ENCODE assay signal across 2 cellular contexts in the genomic region with DNA sequence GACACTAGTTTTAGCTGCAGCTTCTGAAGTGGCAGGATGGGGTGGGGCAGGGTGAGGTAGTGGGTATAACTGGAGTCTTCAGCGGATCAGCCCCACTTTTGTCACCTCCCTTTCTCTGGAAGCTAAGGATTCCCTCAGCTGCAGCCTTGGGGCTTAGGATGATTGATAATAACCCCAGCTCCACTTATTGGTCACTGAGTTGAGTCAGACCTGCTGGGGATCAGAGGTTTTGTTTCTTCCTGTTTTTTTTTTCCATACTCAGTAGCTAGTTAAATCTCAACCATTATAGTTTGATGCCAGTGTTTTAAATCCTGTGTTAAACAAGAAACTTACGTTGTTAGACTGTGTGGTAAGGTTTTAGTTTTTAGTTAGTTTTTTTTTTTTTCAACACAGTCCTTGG.
TF ChIP-seq lines count a peak whose summit lies in the region.

No MANE protein-coding gene starts in this region.

TF ChIP-seq in H1, 55 proteins besides CTCF, POLR2A, EP300 and RAD21 (continued from another document):
- TF ChIP-seq KDM4A (IDR thresholded peaks at IDR 0.05; ENCODE audit: low read depth, low read length, severe bottlenecking): no peak
- TF ChIP-seq, protein P1, sequence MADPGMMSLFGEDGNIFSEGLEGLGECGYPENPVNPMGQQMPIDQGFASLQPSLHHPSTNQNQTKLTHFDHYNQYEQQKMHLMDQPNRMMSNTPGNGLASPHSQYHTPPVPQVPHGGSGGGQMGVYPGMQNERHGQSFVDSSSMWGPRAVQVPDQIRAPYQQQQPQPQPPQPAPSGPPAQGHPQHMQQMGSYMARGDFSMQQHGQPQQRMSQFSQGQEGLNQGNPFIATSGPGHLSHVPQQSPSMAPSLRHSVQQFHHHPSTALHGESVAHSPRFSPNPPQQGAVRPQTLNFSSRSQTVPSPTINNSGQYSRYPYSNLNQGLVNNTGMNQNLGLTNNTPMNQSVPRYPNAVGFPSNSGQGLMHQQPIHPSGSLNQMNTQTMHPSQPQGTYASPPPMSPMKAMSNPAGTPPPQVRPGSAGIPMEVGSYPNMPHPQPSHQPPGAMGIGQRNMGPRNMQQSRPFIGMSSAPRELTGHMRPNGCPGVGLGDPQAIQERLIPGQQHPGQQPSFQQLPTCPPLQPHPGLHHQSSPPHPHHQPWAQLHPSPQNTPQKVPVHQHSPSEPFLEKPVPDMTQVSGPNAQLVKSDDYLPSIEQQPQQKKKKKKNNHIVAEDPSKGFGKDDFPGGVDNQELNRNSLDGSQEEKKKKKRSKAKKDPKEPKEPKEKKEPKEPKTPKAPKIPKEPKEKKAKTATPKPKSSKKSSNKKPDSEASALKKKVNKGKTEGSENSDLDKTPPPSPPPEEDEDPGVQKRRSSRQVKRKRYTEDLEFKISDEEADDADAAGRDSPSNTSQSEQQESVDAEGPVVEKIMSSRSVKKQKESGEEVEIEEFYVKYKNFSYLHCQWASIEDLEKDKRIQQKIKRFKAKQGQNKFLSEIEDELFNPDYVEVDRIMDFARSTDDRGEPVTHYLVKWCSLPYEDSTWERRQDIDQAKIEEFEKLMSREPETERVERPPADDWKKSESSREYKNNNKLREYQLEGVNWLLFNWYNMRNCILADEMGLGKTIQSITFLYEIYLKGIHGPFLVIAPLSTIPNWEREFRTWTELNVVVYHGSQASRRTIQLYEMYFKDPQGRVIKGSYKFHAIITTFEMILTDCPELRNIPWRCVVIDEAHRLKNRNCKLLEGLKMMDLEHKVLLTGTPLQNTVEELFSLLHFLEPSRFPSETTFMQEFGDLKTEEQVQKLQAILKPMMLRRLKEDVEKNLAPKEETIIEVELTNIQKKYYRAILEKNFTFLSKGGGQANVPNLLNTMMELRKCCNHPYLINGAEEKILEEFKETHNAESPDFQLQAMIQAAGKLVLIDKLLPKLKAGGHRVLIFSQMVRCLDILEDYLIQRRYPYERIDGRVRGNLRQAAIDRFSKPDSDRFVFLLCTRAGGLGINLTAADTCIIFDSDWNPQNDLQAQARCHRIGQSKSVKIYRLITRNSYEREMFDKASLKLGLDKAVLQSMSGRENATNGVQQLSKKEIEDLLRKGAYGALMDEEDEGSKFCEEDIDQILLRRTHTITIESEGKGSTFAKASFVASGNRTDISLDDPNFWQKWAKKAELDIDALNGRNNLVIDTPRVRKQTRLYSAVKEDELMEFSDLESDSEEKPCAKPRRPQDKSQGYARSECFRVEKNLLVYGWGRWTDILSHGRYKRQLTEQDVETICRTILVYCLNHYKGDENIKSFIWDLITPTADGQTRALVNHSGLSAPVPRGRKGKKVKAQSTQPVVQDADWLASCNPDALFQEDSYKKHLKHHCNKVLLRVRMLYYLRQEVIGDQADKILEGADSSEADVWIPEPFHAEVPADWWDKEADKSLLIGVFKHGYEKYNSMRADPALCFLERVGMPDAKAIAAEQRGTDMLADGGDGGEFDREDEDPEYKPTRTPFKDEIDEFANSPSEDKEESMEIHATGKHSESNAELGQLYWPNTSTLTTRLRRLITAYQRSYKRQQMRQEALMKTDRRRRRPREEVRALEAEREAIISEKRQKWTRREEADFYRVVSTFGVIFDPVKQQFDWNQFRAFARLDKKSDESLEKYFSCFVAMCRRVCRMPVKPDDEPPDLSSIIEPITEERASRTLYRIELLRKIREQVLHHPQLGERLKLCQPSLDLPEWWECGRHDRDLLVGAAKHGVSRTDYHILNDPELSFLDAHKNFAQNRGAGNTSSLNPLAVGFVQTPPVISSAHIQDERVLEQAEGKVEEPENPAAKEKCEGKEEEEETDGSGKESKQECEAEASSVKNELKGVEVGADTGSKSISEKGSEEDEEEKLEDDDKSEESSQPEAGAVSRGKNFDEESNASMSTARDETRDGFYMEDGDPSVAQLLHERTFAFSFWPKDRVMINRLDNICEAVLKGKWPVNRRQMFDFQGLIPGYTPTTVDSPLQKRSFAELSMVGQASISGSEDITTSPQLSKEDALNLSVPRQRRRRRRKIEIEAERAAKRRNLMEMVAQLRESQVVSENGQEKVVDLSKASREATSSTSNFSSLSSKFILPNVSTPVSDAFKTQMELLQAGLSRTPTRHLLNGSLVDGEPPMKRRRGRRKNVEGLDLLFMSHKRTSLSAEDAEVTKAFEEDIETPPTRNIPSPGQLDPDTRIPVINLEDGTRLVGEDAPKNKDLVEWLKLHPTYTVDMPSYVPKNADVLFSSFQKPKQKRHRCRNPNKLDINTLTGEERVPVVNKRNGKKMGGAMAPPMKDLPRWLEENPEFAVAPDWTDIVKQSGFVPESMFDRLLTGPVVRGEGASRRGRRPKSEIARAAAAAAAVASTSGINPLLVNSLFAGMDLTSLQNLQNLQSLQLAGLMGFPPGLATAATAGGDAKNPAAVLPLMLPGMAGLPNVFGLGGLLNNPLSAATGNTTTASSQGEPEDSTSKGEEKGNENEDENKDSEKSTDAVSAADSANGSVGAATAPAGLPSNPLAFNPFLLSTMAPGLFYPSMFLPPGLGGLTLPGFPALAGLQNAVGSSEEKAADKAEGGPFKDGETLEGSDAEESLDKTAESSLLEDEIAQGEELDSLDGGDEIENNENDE (IDR thresholded peaks at IDR 0.05; ENCODE audit: insufficient replicate concordance, low read length): no peak
- TF ChIP-seq SIRT6 (IDR thresholded peaks at IDR 0.05; ENCODE audit: low read length): no peak
- no peak for TF ChIP-seq POLR2AphosphoS5 (IDR thresholded peaks at IDR 0.05; ENCODE audit: low read depth, low read length)
- TF ChIP-seq SP4 (IDR thresholded peaks at IDR 0.05; ENCODE audit: low read length): no peak
- TF ChIP-seq PHF8 (conservative IDR thresholded peaks at IDR 0.05; ENCODE audit: low read depth, low read length): no peak
- TF ChIP-seq, protein P2, sequence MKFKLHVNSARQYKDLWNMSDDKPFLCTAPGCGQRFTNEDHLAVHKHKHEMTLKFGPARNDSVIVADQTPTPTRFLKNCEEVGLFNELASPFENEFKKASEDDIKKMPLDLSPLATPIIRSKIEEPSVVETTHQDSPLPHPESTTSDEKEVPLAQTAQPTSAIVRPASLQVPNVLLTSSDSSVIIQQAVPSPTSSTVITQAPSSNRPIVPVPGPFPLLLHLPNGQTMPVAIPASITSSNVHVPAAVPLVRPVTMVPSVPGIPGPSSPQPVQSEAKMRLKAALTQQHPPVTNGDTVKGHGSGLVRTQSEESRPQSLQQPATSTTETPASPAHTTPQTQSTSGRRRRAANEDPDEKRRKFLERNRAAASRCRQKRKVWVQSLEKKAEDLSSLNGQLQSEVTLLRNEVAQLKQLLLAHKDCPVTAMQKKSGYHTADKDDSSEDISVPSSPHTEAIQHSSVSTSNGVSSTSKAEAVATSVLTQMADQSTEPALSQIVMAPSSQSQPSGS (IDR thresholded peaks at IDR 0.05; ENCODE audit: low read length): no peak
- TF ChIP-seq BRCA1 (IDR thresholded peaks at IDR 0.05; ENCODE audit: low read depth, low read length): no peak
- TF ChIP-seq ZNF274 (IDR thresholded peaks at IDR 0.05; ENCODE audit: borderline replicate concordance, extremely low read depth, low read length): no peak
- TF ChIP-seq RNF2 (IDR thresholded peaks at IDR 0.05; ENCODE audit: borderline replicate concordance, low read depth, low read length, missing control alignments, poor library complexity, severe bottlenecking): no peak
- no peak for TF ChIP-seq CEBPB (IDR thresholded peaks at IDR 0.05; ENCODE audit: low read depth, low read length)
- TF ChIP-seq CTBP2 (IDR thresholded peaks at IDR 0.05; ENCODE audit: borderline replicate concordance, insufficient read depth, insufficient read length, low read length): no peak
TF ChIP-seq in H1: peak in this region for 0.

TF ChIP-seq in WTC11, 78 proteins besides CTCF, POLR2A, EP300 and RAD21 (continues in another document):
- TF ChIP-seq, protein P3, sequence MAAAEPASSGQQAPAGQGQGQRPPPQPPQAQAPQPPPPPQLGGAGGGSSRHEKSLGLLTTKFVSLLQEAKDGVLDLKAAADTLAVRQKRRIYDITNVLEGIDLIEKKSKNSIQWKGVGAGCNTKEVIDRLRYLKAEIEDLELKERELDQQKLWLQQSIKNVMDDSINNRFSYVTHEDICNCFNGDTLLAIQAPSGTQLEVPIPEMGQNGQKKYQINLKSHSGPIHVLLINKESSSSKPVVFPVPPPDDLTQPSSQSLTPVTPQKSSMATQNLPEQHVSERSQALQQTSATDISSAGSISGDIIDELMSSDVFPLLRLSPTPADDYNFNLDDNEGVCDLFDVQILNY (CRISPR knock-in tag; IDR thresholded peaks at IDR 0.05): no peak
- TF ChIP-seq, protein P4, sequence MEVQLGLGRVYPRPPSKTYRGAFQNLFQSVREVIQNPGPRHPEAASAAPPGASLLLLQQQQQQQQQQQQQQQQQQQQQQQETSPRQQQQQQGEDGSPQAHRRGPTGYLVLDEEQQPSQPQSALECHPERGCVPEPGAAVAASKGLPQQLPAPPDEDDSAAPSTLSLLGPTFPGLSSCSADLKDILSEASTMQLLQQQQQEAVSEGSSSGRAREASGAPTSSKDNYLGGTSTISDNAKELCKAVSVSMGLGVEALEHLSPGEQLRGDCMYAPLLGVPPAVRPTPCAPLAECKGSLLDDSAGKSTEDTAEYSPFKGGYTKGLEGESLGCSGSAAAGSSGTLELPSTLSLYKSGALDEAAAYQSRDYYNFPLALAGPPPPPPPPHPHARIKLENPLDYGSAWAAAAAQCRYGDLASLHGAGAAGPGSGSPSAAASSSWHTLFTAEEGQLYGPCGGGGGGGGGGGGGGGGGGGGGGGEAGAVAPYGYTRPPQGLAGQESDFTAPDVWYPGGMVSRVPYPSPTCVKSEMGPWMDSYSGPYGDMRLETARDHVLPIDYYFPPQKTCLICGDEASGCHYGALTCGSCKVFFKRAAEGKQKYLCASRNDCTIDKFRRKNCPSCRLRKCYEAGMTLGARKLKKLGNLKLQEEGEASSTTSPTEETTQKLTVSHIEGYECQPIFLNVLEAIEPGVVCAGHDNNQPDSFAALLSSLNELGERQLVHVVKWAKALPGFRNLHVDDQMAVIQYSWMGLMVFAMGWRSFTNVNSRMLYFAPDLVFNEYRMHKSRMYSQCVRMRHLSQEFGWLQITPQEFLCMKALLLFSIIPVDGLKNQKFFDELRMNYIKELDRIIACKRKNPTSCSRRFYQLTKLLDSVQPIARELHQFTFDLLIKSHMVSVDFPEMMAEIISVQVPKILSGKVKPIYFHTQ (CRISPR knock-in tag; IDR thresholded peaks at IDR 0.05): no peak
- TF ChIP-seq, protein P5, sequence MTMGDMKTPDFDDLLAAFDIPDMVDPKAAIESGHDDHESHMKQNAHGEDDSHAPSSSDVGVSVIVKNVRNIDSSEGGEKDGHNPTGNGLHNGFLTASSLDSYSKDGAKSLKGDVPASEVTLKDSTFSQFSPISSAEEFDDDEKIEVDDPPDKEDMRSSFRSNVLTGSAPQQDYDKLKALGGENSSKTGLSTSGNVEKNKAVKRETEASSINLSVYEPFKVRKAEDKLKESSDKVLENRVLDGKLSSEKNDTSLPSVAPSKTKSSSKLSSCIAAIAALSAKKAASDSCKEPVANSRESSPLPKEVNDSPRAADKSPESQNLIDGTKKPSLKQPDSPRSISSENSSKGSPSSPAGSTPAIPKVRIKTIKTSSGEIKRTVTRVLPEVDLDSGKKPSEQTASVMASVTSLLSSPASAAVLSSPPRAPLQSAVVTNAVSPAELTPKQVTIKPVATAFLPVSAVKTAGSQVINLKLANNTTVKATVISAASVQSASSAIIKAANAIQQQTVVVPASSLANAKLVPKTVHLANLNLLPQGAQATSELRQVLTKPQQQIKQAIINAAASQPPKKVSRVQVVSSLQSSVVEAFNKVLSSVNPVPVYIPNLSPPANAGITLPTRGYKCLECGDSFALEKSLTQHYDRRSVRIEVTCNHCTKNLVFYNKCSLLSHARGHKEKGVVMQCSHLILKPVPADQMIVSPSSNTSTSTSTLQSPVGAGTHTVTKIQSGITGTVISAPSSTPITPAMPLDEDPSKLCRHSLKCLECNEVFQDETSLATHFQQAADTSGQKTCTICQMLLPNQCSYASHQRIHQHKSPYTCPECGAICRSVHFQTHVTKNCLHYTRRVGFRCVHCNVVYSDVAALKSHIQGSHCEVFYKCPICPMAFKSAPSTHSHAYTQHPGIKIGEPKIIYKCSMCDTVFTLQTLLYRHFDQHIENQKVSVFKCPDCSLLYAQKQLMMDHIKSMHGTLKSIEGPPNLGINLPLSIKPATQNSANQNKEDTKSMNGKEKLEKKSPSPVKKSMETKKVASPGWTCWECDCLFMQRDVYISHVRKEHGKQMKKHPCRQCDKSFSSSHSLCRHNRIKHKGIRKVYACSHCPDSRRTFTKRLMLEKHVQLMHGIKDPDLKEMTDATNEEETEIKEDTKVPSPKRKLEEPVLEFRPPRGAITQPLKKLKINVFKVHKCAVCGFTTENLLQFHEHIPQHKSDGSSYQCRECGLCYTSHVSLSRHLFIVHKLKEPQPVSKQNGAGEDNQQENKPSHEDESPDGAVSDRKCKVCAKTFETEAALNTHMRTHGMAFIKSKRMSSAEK (CRISPR knock-in tag; IDR thresholded peaks at IDR 0.05; ENCODE audit: borderline replicate concordance): no peak
- TF ChIP-seq, protein P6, sequence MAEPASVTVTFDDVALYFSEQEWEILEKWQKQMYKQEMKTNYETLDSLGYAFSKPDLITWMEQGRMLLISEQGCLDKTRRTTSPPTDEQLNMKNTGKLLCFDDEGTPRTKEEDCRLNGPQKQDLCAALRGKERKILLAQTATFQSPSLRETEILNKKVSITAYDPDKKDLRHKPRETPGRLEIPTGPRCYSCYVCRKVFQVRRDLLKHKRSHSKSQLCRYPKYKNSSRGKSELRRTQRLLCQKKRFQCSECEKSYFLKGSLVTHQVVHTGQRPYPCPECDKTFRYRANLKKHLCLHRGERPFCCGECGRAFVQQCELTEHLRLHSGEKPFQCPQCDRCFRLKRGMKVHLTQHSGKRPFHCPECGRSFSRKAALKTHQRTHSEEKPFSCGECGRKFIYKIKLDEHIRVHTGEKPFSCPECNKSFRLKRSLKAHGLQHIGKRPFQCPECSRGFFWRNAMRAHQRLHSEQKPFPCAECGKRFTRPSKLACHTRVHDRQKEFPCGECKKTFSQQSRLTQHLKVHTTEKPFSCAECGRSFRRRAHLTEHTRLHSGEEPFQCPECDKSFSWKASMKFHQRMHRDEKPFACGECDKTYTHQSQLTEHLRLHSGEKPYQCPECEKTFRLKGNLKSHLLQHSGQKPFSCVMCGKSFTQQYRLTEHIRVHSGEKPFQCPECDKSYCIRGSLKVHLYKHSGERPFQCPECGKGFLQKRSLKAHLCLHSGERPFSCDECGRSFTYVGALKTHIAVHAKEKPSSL (CRISPR knock-in tag; conservative IDR thresholded peaks at IDR 0.05): no peak
- TF ChIP-seq, protein P7, sequence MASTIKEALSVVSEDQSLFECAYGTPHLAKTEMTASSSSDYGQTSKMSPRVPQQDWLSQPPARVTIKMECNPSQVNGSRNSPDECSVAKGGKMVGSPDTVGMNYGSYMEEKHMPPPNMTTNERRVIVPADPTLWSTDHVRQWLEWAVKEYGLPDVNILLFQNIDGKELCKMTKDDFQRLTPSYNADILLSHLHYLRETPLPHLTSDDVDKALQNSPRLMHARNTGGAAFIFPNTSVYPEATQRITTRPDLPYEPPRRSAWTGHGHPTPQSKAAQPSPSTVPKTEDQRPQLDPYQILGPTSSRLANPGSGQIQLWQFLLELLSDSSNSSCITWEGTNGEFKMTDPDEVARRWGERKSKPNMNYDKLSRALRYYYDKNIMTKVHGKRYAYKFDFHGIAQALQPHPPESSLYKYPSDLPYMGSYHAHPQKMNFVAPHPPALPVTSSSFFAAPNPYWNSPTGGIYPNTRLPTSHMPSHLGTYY (CRISPR knock-in tag; IDR thresholded peaks at IDR 0.05): no peak
- TF ChIP-seq, protein P8, sequence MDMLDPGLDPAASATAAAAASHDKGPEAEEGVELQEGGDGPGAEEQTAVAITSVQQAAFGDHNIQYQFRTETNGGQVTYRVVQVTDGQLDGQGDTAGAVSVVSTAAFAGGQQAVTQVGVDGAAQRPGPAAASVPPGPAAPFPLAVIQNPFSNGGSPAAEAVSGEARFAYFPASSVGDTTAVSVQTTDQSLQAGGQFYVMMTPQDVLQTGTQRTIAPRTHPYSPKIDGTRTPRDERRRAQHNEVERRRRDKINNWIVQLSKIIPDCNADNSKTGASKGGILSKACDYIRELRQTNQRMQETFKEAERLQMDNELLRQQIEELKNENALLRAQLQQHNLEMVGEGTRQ (CRISPR knock-in tag; IDR thresholded peaks at IDR 0.05): no peak
- no peak for TF ChIP-seq TEAD4 (CRISPR knock-in tag; IDR thresholded peaks at IDR 0.05)
- TF ChIP-seq, protein P9, sequence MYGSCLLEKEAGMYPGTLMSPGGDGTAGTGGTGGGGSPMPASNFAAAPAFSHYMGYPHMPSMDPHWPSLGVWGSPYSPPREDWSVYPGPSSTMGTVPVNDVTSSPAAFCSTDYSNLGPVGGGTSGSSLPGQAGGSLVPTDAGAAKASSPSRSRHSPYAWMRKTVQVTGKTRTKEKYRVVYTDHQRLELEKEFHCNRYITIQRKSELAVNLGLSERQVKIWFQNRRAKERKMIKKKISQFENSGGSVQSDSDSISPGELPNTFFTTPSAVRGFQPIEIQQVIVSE (CRISPR knock-in tag; IDR thresholded peaks at IDR 0.05; ENCODE audit: borderline replicate concordance): no peak
